Comparison of ENCODE assay signal across 17 cellular contexts in the genomic region with DNA sequence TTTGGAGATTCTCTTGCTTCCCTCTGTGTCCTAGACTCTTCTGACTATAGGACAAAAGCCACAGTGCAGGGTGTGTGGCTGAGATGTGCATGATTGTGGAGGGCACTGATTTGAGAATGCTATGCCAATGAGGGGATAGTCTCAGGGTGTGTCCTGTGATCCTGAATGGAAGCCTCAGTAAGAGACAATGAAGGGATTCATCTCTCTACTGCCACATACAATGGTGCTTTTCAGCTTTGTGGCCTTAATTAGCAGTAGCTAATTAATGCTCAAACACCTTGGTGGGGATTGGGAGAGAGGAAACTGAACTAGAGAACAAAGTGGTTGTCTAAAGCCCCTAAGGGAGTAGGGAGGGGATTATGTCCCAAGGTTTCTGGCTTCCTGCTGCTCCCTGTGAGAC.
A peak's percentile ranks its signal among the peaks of the same experiment; 100 is the strongest.
DNase-seq lines count a peak whose midpoint lies in the region; ATAC-seq lines count a peak whose summit lies in the region.
"Had no signal": no experiment of that assay in that cellular context is flagged by ENCODE, and none has a peak within 500 bp of the region (broad histone marks: within the 10 kb centered on the region; RNA-seq: fewer than 3 reads in every experiment).

No MANE protein-coding gene starts in this region.

- DNase-seq in Ammon's horn (ENCODE audit: low spot score) (peak; percentile 58), NCI-H69 (lab: John Stamatoyannopoulos, UW) (peak; percentile 73), foreskin melanocyte (peak; percentile 3), occipital lobe (lab: John Stamatoyannopoulos, UW) (peak; percentile 9), GM19240 (ENCODE audit: insufficient read length, low spot score) (no peak)
- no peak for DNase-seq in effector CD8-positive, alpha-beta T cell (lab: John Stamatoyannopoulos, UW)
- no peak for DNase-seq in activated naive CD4-positive, alpha-beta T cell treated with Interleukin-2 at 50 U/mL for 16 hours
- DNase-seq: CD8-positive, alpha-beta memory T cell; DMS 273 treated with DMSO at 0.1 percent for 48 hours; GF-D8; GOT3; NCI-H1048; NCI-H1436 treated with DMSO at 0.1 percent for 48 hours; NCI-H2081 treated with DMSO at 0.1 percent for 48 hours; NCI-H226; NCI-H526 had no signal

- no peak for ATAC-seq in HG03159 (IDR thresholded peaks at IDR 0.05; ENCODE audit: unreplicated experiment)

Comparison
In these comparisons a context has a peak if more than half of its experiments do, and no peak if none do; other contexts are left out.
1. DNase-seq: peak in Ammon's horn (single experiment), NCI-H69 (single experiment), foreskin melanocyte (single experiment) and occipital lobe (single experiment); none in GM19240 (single experiment), effector CD8-positive, alpha-beta T cell (single experiment) and activated naive CD4-positive, alpha-beta T cell treated with Interleukin-2 at 50 U/mL for 16 hours (single experiment).